Comparison of ENCODE assay signal across 22 cellular contexts in the genomic region with DNA sequence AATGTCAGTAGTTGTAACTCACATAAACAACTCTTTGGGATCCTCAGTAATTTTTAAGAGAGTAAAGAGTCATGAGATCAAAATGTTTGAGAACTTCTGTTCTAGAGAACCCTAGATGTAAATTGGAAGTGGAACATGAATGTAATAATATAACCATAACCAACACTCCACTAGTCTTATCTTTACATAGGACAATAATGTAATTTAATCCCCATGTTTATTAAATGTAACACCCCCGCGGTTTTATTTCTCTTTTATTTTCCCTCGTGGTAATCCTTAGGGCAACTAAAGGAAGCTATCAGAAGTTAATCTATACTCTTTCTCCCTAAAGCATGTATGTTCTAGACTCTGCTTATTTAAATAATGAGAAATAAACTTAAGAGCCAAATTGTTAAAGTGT. TPM values are rescaled to one million over a fixed set of nuclear protein-coding genes. Genes with fewer than 3 reads are reported as not detected.
DNase-seq lines count a peak whose midpoint lies in the region; ATAC-seq and TF ChIP-seq lines count a peak whose summit lies in the region.
"Had no signal": no experiment of that assay in that cellular context is flagged by ENCODE, and none has a peak within 500 bp of the region (broad histone marks: within the 10 kb centered on the region; RNA-seq: fewer than 3 reads in every experiment).

No MANE protein-coding gene starts in this region.

- no peaks in the 10 kb centered on the region for H3K9me3 ChIP-seq in endodermal cell (ENCODE audit: control insufficient read depth, low read length)
- H3K9me3 ChIP-seq in aorta (ENCODE audit: control insufficient read depth, low read length): no peaks in the 10 kb centered on the region
- H3K9me3 ChIP-seq: BLaER1, Caco-2, HAP-1 had no signal

- CTCF ChIA-PET in HEK293T (lab: Yijun Ruan, JAX): no interaction called here

- no peak overlapping the region for H3K9ac ChIP-seq in endodermal cell (ENCODE audit: extremely low read depth, low read length, poor library complexity, severe bottlenecking)
- H3K9ac ChIP-seq: BLaER1 had no signal

- intact Hi-C loops in aorta (cut with DNase I): no loop called here

- H3K27me3 Mint-ChIP-seq in activated T-cell treated with anti-CD3 and anti-CD28 coated beads, Interleukin-2, amount 50 U/mL, for 72 hours (ENCODE audit: low read depth): no peaks in the 10 kb centered on the region
- no peaks in the 10 kb centered on the region for H3K27me3 Mint-ChIP-seq in activated T-cell treated with anti-CD3 and anti-CD28 coated beads, Interleukin-2, amount 50 U/mL, for 4 hours (ENCODE audit: low read depth)
- no peaks in the 10 kb centered on the region for H3K27me3 Mint-ChIP-seq in endodermal cell (ENCODE audit: insufficient read depth)
- H3K27me3 Mint-ChIP-seq: CD4-positive, alpha-beta T cell had no signal

- WGBS in endodermal cell (ENCODE audit: insufficient coverage in 1 of 2, insufficient read length in 1 of 2), 2 experiments: 75 to 80% methylated on average over 1 to 3 of the region's 3 CpGs
- WGBS in aorta, 2 donors: 70 to 75% methylated on average over 3 of the region's 3 CpGs

- no peak for ATAC-seq in activated T-cell treated with anti-CD3 and anti-CD28 coated beads, Interleukin-2, amount 50 U/mL, for 72 hours (replicated peaks in 1 of 2)
- ATAC-seq in activated T-cell treated with anti-CD3 and anti-CD28 coated beads, Interleukin-2, amount 50 U/mL, for 4 hours: no peak
- no peak for ATAC-seq in stimulated activated effector memory CD8-positive, alpha-beta T cell treated with anti-CD3 and anti-CD28 coated beads, Interleukin-12 subunit alpha, Interleukin-12 subunit beta, amount 100 ng/mL, for 72 hours
- ATAC-seq in aorta (ENCODE audit: low FRiP score): no peak
- ATAC-seq: Panc1 had no signal

- POLR2A ChIA-PET in HEK293T (lab: Yijun Ruan, JAX): no interaction called here

- peaks cover 0 to 3% of the 10 kb centered on the region in 2 donors for H3K36me3 Mint-ChIP-seq in activated T-cell treated with anti-CD3 and anti-CD28 coated beads, Interleukin-2, amount 50 U/mL, for 72 hours (ENCODE audit: insufficient read depth in 2 of 2)
- H3K36me3 Mint-ChIP-seq in activated T-cell treated with anti-CD3 and anti-CD28 coated beads, Interleukin-2, amount 50 U/mL, for 4 hours (ENCODE audit: insufficient read depth): peaks cover 32% of the 10 kb centered on the region
- H3K36me3 Mint-ChIP-seq in endodermal cell (ENCODE audit: low read depth): peaks cover 18% of the 10 kb centered on the region
- H3K36me3 Mint-ChIP-seq in stimulated activated effector memory CD8-positive, alpha-beta T cell treated with anti-CD3 and anti-CD28 coated beads, Interleukin-12 subunit alpha, Interleukin-12 subunit beta, amount 100 ng/mL, for 72 hours: peaks cover 86% of the 10 kb centered on the region

- DNase-seq in activated T-cell treated with anti-CD3 and anti-CD28 coated beads, Interleukin-2, amount 50 U/mL, for 72 hours: no peak
- no peak for DNase-seq in activated T-cell treated with anti-CD3 and anti-CD28 coated beads, Interleukin-2, amount 50 U/mL, for 4 hours
- DNase-seq in HEK293T (ENCODE audit: extremely low spot score) (peak; percentile 8), endodermal cell (no peak), HuH-7.5 (ENCODE audit: low spot score) (no peak), aorta (no peak)
- DNase-seq in stimulated activated effector memory CD8-positive, alpha-beta T cell treated with anti-CD3 and anti-CD28 coated beads, Interleukin-12 subunit alpha, Interleukin-12 subunit beta, amount 100 ng/mL, for 72 hours (ENCODE audit: low spot score in 2 of 2): no peak
- DNase-seq: Caco-2; CD4-positive, alpha-beta T cell; DMS 273 treated with DMSO at 0.1 percent for 48 hours; DMS79 treated with DMSO at 0.1 percent for 48 hours; Kasumi-1; NCI-H1417 treated with DMSO at 0.1 percent for 48 hours; NCI-H187; NCI-H2171; NCI-H345; NCI-H524; NCI-H774; NK-92 treated with Interleukin-12 subunit alpha and Interleukin-12 subunit beta, amount 100 ng/mL, for 24 hours had no signal

- peaks cover 74% of the 10 kb centered on the region for H3K4me1 Mint-ChIP-seq in activated T-cell treated with anti-CD3 and anti-CD28 coated beads, Interleukin-2, amount 50 U/mL, for 72 hours (ENCODE audit: low read depth)
- H3K4me1 Mint-ChIP-seq in activated T-cell treated with anti-CD3 and anti-CD28 coated beads, Interleukin-2, amount 50 U/mL, for 4 hours (ENCODE audit: low read depth): peaks cover 84% of the 10 kb centered on the region
- peaks cover 79% of the 10 kb centered on the region for H3K4me1 Mint-ChIP-seq in endodermal cell
- H3K4me1 Mint-ChIP-seq in stimulated activated effector memory CD8-positive, alpha-beta T cell treated with anti-CD3 and anti-CD28 coated beads, Interleukin-12 subunit alpha, Interleukin-12 subunit beta, amount 100 ng/mL, for 72 hours: peaks cover 72% of the 10 kb centered on the region

- H3K4me3 ChIP-seq in endodermal cell (ENCODE audit: low read length) (peak overlapping the region; percentile 41), aorta (ENCODE audit: low read length in 2 of 2) (no peak overlapping the region)
- H3K4me3 ChIP-seq: BLaER1, HAP-1 had no signal

- H3K27ac ChIP-seq in endodermal cell (ENCODE audit: low read depth, low read length): no peak overlapping the region
- H3K27ac ChIP-seq in aorta (ENCODE audit: low read depth in 1 of 2, low read length in 2 of 2): no peak overlapping the region
- H3K27ac ChIP-seq: BLaER1 had no signal

- H3K9me3 Mint-ChIP-seq in activated T-cell treated with anti-CD3 and anti-CD28 coated beads, Interleukin-2, amount 50 U/mL, for 72 hours: no peaks in the 10 kb centered on the region
- no peaks in the 10 kb centered on the region for H3K9me3 Mint-ChIP-seq in activated T-cell treated with anti-CD3 and anti-CD28 coated beads, Interleukin-2, amount 50 U/mL, for 4 hours
- H3K9me3 Mint-ChIP-seq in endodermal cell: no peaks in the 10 kb centered on the region
- H3K9me3 Mint-ChIP-seq in stimulated activated effector memory CD8-positive, alpha-beta T cell treated with anti-CD3 and anti-CD28 coated beads, Interleukin-12 subunit alpha, Interleukin-12 subunit beta, amount 100 ng/mL, for 72 hours: no peaks in the 10 kb centered on the region
- H3K9me3 Mint-ChIP-seq: CD4-positive, alpha-beta T cell had no signal

- H3K27ac Mint-ChIP-seq in activated T-cell treated with anti-CD3 and anti-CD28 coated beads, Interleukin-2, amount 50 U/mL, for 72 hours: peak overlapping the region; percentile 83
- peak overlapping the region; percentile 44 for H3K27ac Mint-ChIP-seq in endodermal cell
- H3K27ac Mint-ChIP-seq in stimulated activated effector memory CD8-positive, alpha-beta T cell treated with anti-CD3 and anti-CD28 coated beads, Interleukin-12 subunit alpha, Interleukin-12 subunit beta, amount 100 ng/mL, for 72 hours: peak overlapping the region; percentile 72
- H3K27ac Mint-ChIP-seq: CD4-positive, alpha-beta T cell had no signal

- H3K4me1 ChIP-seq in endodermal cell (ENCODE audit: control insufficient read depth, insufficient read depth, low read length) (peaks cover 22% of the 10 kb centered on the region), aorta (ENCODE audit: control insufficient read depth in 1 of 2, insufficient read depth in 2 of 2, low read length in 2 of 2) (peaks cover 2 to 7% of the 10 kb centered on the region in 2 donors)

- H3K27me3 ChIP-seq in endodermal cell (ENCODE audit: control insufficient read depth, insufficient read depth, low read length, poor library complexity, severe bottlenecking) (no peaks in the 10 kb centered on the region), aorta (ENCODE audit: control insufficient read depth in 1 of 2, insufficient read depth in 2 of 2, low read length in 1 of 2) (no peaks in the 10 kb centered on the region)
- H3K27me3 ChIP-seq: BLaER1 had no signal

- H3K36me3 ChIP-seq in endodermal cell (ENCODE audit: control insufficient read depth, insufficient read depth, low read length): peaks cover 24% of the 10 kb centered on the region
- no peaks in the 10 kb centered on the region for H3K36me3 ChIP-seq in aorta (ENCODE audit: control insufficient read depth in 1 of 2, insufficient read depth in 2 of 2, low read length in 1 of 2)
- H3K36me3 ChIP-seq: HAP-1 had no signal

- H3K4me3 Mint-ChIP-seq in activated T-cell treated with anti-CD3 and anti-CD28 coated beads, Interleukin-2, amount 50 U/mL, for 72 hours: peak overlapping the region in 1 of 2 donors; percentile 40
- H3K4me3 Mint-ChIP-seq in activated T-cell treated with anti-CD3 and anti-CD28 coated beads, Interleukin-2, amount 50 U/mL, for 4 hours: no peak overlapping the region
- H3K4me3 Mint-ChIP-seq in endodermal cell: no peak overlapping the region
- H3K4me3 Mint-ChIP-seq in stimulated activated effector memory CD8-positive, alpha-beta T cell treated with anti-CD3 and anti-CD28 coated beads, Interleukin-12 subunit alpha, Interleukin-12 subunit beta, amount 100 ng/mL, for 72 hours: no peak overlapping the region
- H3K4me3 Mint-ChIP-seq: CD4-positive, alpha-beta T cell had no signal

- no peak for TF ChIP-seq CTCF in endodermal cell (conservative IDR thresholded peaks at IDR 0.05)

TF ChIP-seq in HEK293T, 16 proteins besides CTCF, POLR2A, EP300 and RAD21:
- TF ChIP-seq TARDBP (IDR thresholded peaks at IDR 0.05) (no peak), ELF4 (IDR thresholded peaks at IDR 0.05) (no peak)
TF ChIP-seq in HEK293T: peak in this region for 0.

RNA-seq across cellular contexts. Expression of gene ZNF292, which starts 54.4 kb away (rescaled TPM):
- total RNA-seq in activated T-cell treated with anti-CD3 and anti-CD28 coated beads, Interleukin-2, amount 50 U/mL, for 72 hours: 10 to 100 TPM; 55.3 to 68.0 TPM
- 10 to 100 TPM; 26.5 to 46.3 (median 38.2) TPM for total RNA-seq in activated T-cell treated with anti-CD3 and anti-CD28 coated beads, Interleukin-2, amount 50 U/mL, for 4 hours
- total RNA-seq in endodermal cell: 10 to 100 TPM; 45.9 to 50.2 TPM
- polyA plus RNA-seq in endodermal cell (2013, experiment 1 of 2): 23.8 TPM
- polyA plus RNA-seq in endodermal cell (2013, experiment 2 of 2): 25.2 TPM
- total RNA-seq in aorta: 10 to 100 TPM; 57.9 to 71.6 TPM
- 1 to 10 TPM; 3.4 to 7.6 TPM for polyA plus RNA-seq in aorta
